Comparison of ENCODE assay signal across 8 cellular contexts in genomic region chr5:43631182-43631910, GRCh38. TPM values are rescaled to one million over a fixed set of nuclear protein-coding genes. Genes with fewer than 3 reads are reported as not detected.
DNase-seq lines count a peak whose midpoint lies in the region; ATAC-seq, FAIRE-seq and TF ChIP-seq lines count a peak whose summit lies in the region.

No MANE protein-coding gene starts in this region.

- no peaks in the 10 kb centered on the region for H3K27me3 ChIP-seq in muscle layer of colon (ENCODE audit: control insufficient read depth in 1 of 2, insufficient read depth in 2 of 2, low read length in 2 of 2)

- H3K4me1 ChIP-seq in muscle layer of colon (ENCODE audit: insufficient read depth, low read length): peaks cover 36% of the 10 kb centered on the region

- H3K4me3 ChIP-seq in epithelial cell of proximal tubule (ENCODE audit: low read depth, low read length): no peak overlapping the region
- peak overlapping the region in 1 of 2 donors; percentile 28 for H3K4me3 ChIP-seq in muscle layer of colon (ENCODE audit: low read depth in 1 of 2, low read length in 2 of 2)

- H3K9ac ChIP-seq in muscle layer of colon (ENCODE audit: low read length): peak overlapping the region; percentile 13

- peaks cover 25% of the 10 kb centered on the region for H3K36me3 ChIP-seq in muscle layer of colon (ENCODE audit: insufficient read depth, low read length)

- peak; percentile 81 for ATAC-seq in GM21360 (IDR thresholded peaks at IDR 0.05; ENCODE audit: unreplicated experiment)
- peak; percentile 87 for ATAC-seq in HG03558 (IDR thresholded peaks at IDR 0.05; ENCODE audit: extremely low read depth, unreplicated experiment)

- peak overlapping the region; percentile 3 for H3K27ac ChIP-seq in muscle layer of colon (ENCODE audit: low read depth, low read length)

- peak; percentile 44 for FAIRE-seq in urothelium cell line (lab: Jason Lieb, UNC)

- DNase-seq in DMS53 treated with DMSO at 0.1 percent for 48 hours (lab: John Stamatoyannopoulos, UW; ENCODE audit: unreplicated experiment) (peak; percentile 41), NCI-H510A (lab: John Stamatoyannopoulos, UW) (peak; percentile 82), epithelial cell of proximal tubule (ENCODE audit: low read depth) (no peak), urothelium cell line (ENCODE audit: low spot score) (peak; percentile 66)
- peak; percentile 1 to 39 for DNase-seq in activated CD4-positive, alpha-beta T cell treated with anti-CD3 and anti-CD28 coated beads, Interleukin-2, amount 50 U/mL, for 24 hours (ENCODE audit: low read depth in 1 of 2, low spot score in 1 of 2)

- no peaks in the 10 kb centered on the region for H3K9me3 ChIP-seq in muscle layer of colon (ENCODE audit: low read length)

- peak; percentile 68 for TF ChIP-seq CTCF in epithelial cell of proximal tubule (conservative IDR thresholded peaks at IDR 0.05; ENCODE audit: low read depth, low read length)

RNA-seq across cellular contexts. Expression of gene NNT, which starts 28.4 kb away (rescaled TPM):
- total RNA-seq in epithelial cell of proximal tubule: 32.7 and 36.5 TPM in 2 replicates
